Comparison of ENCODE assay signal across 23 cellular contexts in the genomic region with DNA sequence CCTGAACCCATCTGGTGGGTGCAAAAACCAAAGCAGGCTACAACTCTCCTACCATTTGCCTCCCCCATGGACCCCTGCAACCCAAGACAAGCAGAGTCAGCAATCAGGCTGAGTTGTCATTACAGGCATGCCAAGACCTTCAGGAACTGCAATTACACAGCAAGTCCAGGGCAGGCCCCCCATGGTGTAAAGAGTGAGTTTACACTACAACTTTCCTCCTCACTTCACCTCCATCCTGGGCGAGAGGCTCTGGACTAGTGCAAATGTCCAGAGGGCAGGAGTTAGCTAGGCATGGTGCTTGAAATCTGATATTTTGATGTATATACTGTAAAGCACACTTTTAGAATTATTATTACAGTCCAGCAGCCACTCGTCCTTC. TPM values are rescaled to one million over a fixed set of nuclear protein-coding genes. Genes with fewer than 3 reads are reported as not detected.
"Had no signal": no experiment of that assay in that cellular context is flagged by ENCODE, and none has a peak within 500 bp of the region (broad histone marks: within the 10 kb centered on the region; RNA-seq: fewer than 3 reads in every experiment).

No MANE protein-coding gene starts in this region.

- H3K27ac ChIP-seq: brain microvascular endothelial cell, esophagus squamous epithelium, left ventricle myocardium inferior, pancreas, psoas muscle, suprapubic skin, tibial artery had no signal

- H3K9me3 Mint-ChIP-seq: activated CD8-positive, alpha-beta T cell treated with anti-CD3 and anti-CD28 coated beads for 36 hours; activated naive CD4-positive, alpha-beta T cell treated with anti-CD3 and anti-CD28 coated beads, Interleukin-2, amount 10 ng/mL, durations not matched to agents 7 days and 5 days; activated naive CD8-positive, alpha-beta T cell treated with anti-CD3 and anti-CD28 coated beads, Interleukin-2, amount 10 ng/mL, durations not matched to agents 7 days and 5 days; activated T-cell treated with anti-CD3 and anti-CD28 coated beads, Interleukin-2, amount 50 U/mL, for 72 hours; neural crest cell; WTC11 had no signal

- H3K36me3 ChIP-seq: brain microvascular endothelial cell, esophagus squamous epithelium, left ventricle myocardium inferior, pancreas, suprapubic skin, tibial artery had no signal

- H3K4me3 Mint-ChIP-seq: activated CD8-positive, alpha-beta T cell treated with anti-CD3 and anti-CD28 coated beads for 36 hours; activated naive CD4-positive, alpha-beta T cell treated with anti-CD3 and anti-CD28 coated beads, Interleukin-2, amount 10 ng/mL, durations not matched to agents 7 days and 5 days; activated naive CD8-positive, alpha-beta T cell treated with anti-CD3 and anti-CD28 coated beads, Interleukin-2, amount 10 ng/mL, durations not matched to agents 7 days and 5 days; activated T-cell treated with anti-CD3 and anti-CD28 coated beads, Interleukin-2, amount 50 U/mL, for 72 hours; neural crest cell; WTC11 had no signal

- H3K9me3 ChIP-seq: esophagus squamous epithelium, left ventricle myocardium inferior, pancreas, psoas muscle, suprapubic skin, tibial artery had no signal

- H3K4me3 ChIP-seq: esophagus squamous epithelium, left ventricle myocardium inferior, lung, pancreas, psoas muscle, suprapubic skin, tibial artery had no signal

- H3K27me3 ChIP-seq: brain microvascular endothelial cell, esophagus squamous epithelium, pancreas, suprapubic skin, tibial artery had no signal

- H3K36me3 Mint-ChIP-seq: activated naive CD4-positive, alpha-beta T cell treated with anti-CD3 and anti-CD28 coated beads, Interleukin-2, amount 10 ng/mL, durations not matched to agents 7 days and 5 days; activated naive CD8-positive, alpha-beta T cell treated with anti-CD3 and anti-CD28 coated beads, Interleukin-2, amount 10 ng/mL, durations not matched to agents 7 days and 5 days; WTC11 had no signal

- H3K27ac Mint-ChIP-seq: activated CD8-positive, alpha-beta T cell treated with anti-CD3 and anti-CD28 coated beads for 36 hours; activated naive CD4-positive, alpha-beta T cell treated with anti-CD3 and anti-CD28 coated beads, Interleukin-2, amount 10 ng/mL, durations not matched to agents 7 days and 5 days; activated naive CD8-positive, alpha-beta T cell treated with anti-CD3 and anti-CD28 coated beads, Interleukin-2, amount 10 ng/mL, durations not matched to agents 7 days and 5 days; activated T-cell treated with anti-CD3 and anti-CD28 coated beads, Interleukin-2, amount 50 U/mL, for 72 hours; WTC11 had no signal

- H3K4me1 Mint-ChIP-seq: neural crest cell, WTC11 had no signal

- H3K4me1 ChIP-seq: esophagus squamous epithelium, left ventricle myocardium inferior, pancreas, psoas muscle, suprapubic skin, tibial artery had no signal

- DNase-seq: activated CD4-positive, alpha-beta T cell treated with anti-CD3 and anti-CD28 coated beads, Interleukin-2, amount 50 U/mL, for 1 hour; activated CD8-positive, alpha-beta T cell treated with anti-CD3 and anti-CD28 coated beads for 36 hours; activated gamma-delta T cell; activated naive CD4-positive, alpha-beta T cell treated with anti-CD3 and anti-CD28 coated beads, Interleukin-2, amount 10 ng/mL, durations not matched to agents 7 days and 5 days; activated naive CD8-positive, alpha-beta T cell treated with anti-CD3 and anti-CD28 coated beads, Interleukin-2, amount 10 ng/mL, durations not matched to agents 7 days and 5 days; activated T-cell treated with anti-CD3 and anti-CD28 coated beads for 4 hours; activated T-cell treated with anti-CD3 and anti-CD28 coated beads, Interleukin-2, amount 50 U/mL, for 72 hours; brain microvascular endothelial cell; caudate nucleus; esophagus squamous epithelium; foreskin melanocyte; left ventricle myocardium inferior; mesendoderm; nucleus accumbens; psoas muscle; stimulated activated naive CD4-positive, alpha-beta T cell; T-helper 2 cell had no signal

- ATAC-seq: activated CD8-positive, alpha-beta T cell treated with anti-CD3 and anti-CD28 coated beads for 36 hours; activated T-cell treated with anti-CD3 and anti-CD28 coated beads, Interleukin-2, amount 50 U/mL, for 72 hours; pancreas; psoas muscle; WTC11 had no signal

RNA-seq across cellular contexts. Expression of a gene that starts 22.8 kb away (rescaled TPM):
- total RNA-seq: activated CD8-positive, alpha-beta T cell treated with anti-CD3 and anti-CD28 coated beads for 36 hours had no signal
